Comparison of ENCODE assay signal across 8 cellular contexts in the genomic region with DNA sequence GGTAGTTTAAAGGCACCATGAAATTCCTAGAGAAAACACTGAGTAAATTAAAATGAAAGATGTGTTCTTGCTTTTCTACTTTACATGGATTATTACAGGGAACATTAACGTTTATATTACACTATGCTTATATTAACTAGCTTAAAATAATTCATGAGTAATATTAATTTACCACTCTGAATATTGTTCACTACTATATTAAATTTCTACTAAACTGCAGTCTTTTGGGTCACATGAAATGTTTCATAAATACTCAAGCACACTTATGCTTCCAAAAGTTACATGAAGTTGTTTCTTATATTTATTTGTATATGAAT. TPM values are rescaled to one million over a fixed set of nuclear protein-coding genes. Genes with fewer than 3 reads are reported as not detected.
DNase-seq lines count a peak whose midpoint lies in the region; ATAC-seq, FAIRE-seq and TF ChIP-seq lines count a peak whose summit lies in the region.

No MANE protein-coding gene starts in this region.

- H3K9me3 ChIP-seq in astrocyte (ENCODE audit: insufficient read depth, low read depth, low read length) (no peaks in the 10 kb centered on the region), muscle layer of colon (ENCODE audit: low read length) (no peaks in the 10 kb centered on the region), upper lobe of left lung (no peaks in the 10 kb centered on the region)

- ATAC-seq in upper lobe of left lung (ENCODE audit: low FRiP score in 2 of 2) (no peak), HG02885 (IDR thresholded peaks at IDR 0.05; ENCODE audit: poor library complexity, unreplicated experiment) (no peak)

- H3K4me3 Mint-ChIP-seq in activated naive CD4-positive, alpha-beta T cell treated with anti-CD3 and anti-CD28 coated beads, Interleukin-2, amount 50 U/mL, for 24 hours, result peak overlapping the region; percentile 75
- peak overlapping the region; percentile 54 for H3K4me3 Mint-ChIP-seq in astrocyte (ENCODE audit: unreplicated experiment)

- H3K4me3 ChIP-seq in astrocyte (ENCODE audit: insufficient read depth, low read depth, low read length) (peak overlapping the region; percentile 2), muscle layer of colon (ENCODE audit: low read depth in 1 of 2, low read length in 2 of 2) (no peak overlapping the region), upper lobe of left lung (peak overlapping the region in 2 of 4 donors; percentile 8 to 29)

- no peak for TF ChIP-seq POLR2A in upper lobe of left lung (IDR thresholded peaks at IDR 0.05)

- TF ChIP-seq CTCF in astrocyte (IDR thresholded peaks at IDR 0.05; ENCODE audit: insufficient read depth, low read depth, low read length) (no peak), upper lobe of left lung (IDR thresholded peaks at IDR 0.05) (no peak)

- no peaks in the 10 kb centered on the region for H3K36me3 Mint-ChIP-seq in activated naive CD4-positive, alpha-beta T cell treated with anti-CD3 and anti-CD28 coated beads, Interleukin-2, amount 50 U/mL, for 24 hours
- H3K36me3 Mint-ChIP-seq in astrocyte (ENCODE audit: low read depth, unreplicated experiment), result peaks cover 3% of the 10 kb centered on the region

- peak overlapping the region; percentile 93 for H3K27ac Mint-ChIP-seq in activated naive CD4-positive, alpha-beta T cell treated with anti-CD3 and anti-CD28 coated beads, Interleukin-2, amount 50 U/mL, for 24 hours
- peak overlapping the region; percentile 94 for H3K27ac Mint-ChIP-seq in astrocyte (ENCODE audit: unreplicated experiment)

- 9 to 25% methylated on average over 1 of the region's 1 CpG for WGBS in upper lobe of left lung, 2 donors

- H2AFZ ChIP-seq in astrocyte (ENCODE audit: low read depth, low read length), result peak overlapping the region; percentile 66

- H3K36me3 ChIP-seq in astrocyte (ENCODE audit: insufficient read depth, low read length), result no peaks in the 10 kb centered on the region
- no peaks in the 10 kb centered on the region for H3K36me3 ChIP-seq in muscle layer of colon (ENCODE audit: insufficient read depth, low read length)
- H3K36me3 ChIP-seq in upper lobe of left lung, result no peaks in the 10 kb centered on the region

- FAIRE-seq in astrocyte (lab: Jason Lieb, UNC), result no peak

- H3K27me3 Mint-ChIP-seq in activated naive CD4-positive, alpha-beta T cell treated with anti-CD3 and anti-CD28 coated beads, Interleukin-2, amount 50 U/mL, for 24 hours, result peaks cover 1% of the 10 kb centered on the region
- no peaks in the 10 kb centered on the region for H3K27me3 Mint-ChIP-seq in astrocyte (ENCODE audit: low read depth, unreplicated experiment)

- DNase-seq in activated naive CD4-positive, alpha-beta T cell (lab: John Stamatoyannopoulos, UW), result no peak
- no peak for DNase-seq in astrocyte (ENCODE audit: low read depth)
- DNase-seq in upper lobe of left lung, result no peak
- no peak for DNase-seq in stimulated activated CD4-positive, alpha-beta T cell treated with anti-CD3 and anti-CD28 coated beads, Interleukin-12 subunit alpha, Interleukin-12 subunit beta, amount 100 ng/mL, for 4 hours
- no peak for DNase-seq in occipital lobe (lab: John Stamatoyannopoulos, UW)

- H3K27me3 ChIP-seq in astrocyte (ENCODE audit: insufficient read depth, low read length), result no peaks in the 10 kb centered on the region
- H3K27me3 ChIP-seq in muscle layer of colon (ENCODE audit: control insufficient read depth in 1 of 2, insufficient read depth in 2 of 2, low read length in 2 of 2), result no peaks in the 10 kb centered on the region
- no peaks in the 10 kb centered on the region for H3K27me3 ChIP-seq in upper lobe of left lung

- peaks cover 16% of the 10 kb centered on the region for H3K4me1 ChIP-seq in astrocyte (ENCODE audit: insufficient read depth, low read length)
- H3K4me1 ChIP-seq in muscle layer of colon (ENCODE audit: insufficient read depth, low read length), result peaks cover 31% of the 10 kb centered on the region
- peaks cover 37 to 51% (median 39%) of the 10 kb centered on the region in 4 donors for H3K4me1 ChIP-seq in upper lobe of left lung

- H3K9me3 Mint-ChIP-seq in activated naive CD4-positive, alpha-beta T cell treated with anti-CD3 and anti-CD28 coated beads, Interleukin-2, amount 50 U/mL, for 24 hours, result no peaks in the 10 kb centered on the region
- no peaks in the 10 kb centered on the region for H3K9me3 Mint-ChIP-seq in astrocyte (ENCODE audit: unreplicated experiment)

- H3K27ac ChIP-seq in astrocyte (ENCODE audit: low read depth, low read length) (peak overlapping the region; percentile 81), muscle layer of colon (ENCODE audit: low read depth, low read length) (peak overlapping the region; percentile 83), upper lobe of left lung (peak overlapping the region; percentile 87 to 91 (median 90))

- H3K4me2 ChIP-seq in astrocyte (ENCODE audit: low read length), result peak overlapping the region; percentile 67

- peaks cover 13% of the 10 kb centered on the region for H3K79me2 ChIP-seq in astrocyte (ENCODE audit: insufficient read depth, low read length)

- H3K9ac ChIP-seq in astrocyte (ENCODE audit: low read length) (peak overlapping the region; percentile 55), muscle layer of colon (ENCODE audit: low read length) (no peak overlapping the region)

- peaks cover 48% of the 10 kb centered on the region for H3K4me1 Mint-ChIP-seq in activated naive CD4-positive, alpha-beta T cell treated with anti-CD3 and anti-CD28 coated beads, Interleukin-2, amount 50 U/mL, for 24 hours
- H3K4me1 Mint-ChIP-seq in astrocyte (ENCODE audit: low read depth, unreplicated experiment), result peaks cover 17% of the 10 kb centered on the region

- TF ChIP-seq EP300 in upper lobe of left lung (IDR thresholded peaks at IDR 0.05), result no peak

- peaks cover 11% of the 10 kb centered on the region for H4K20me1 ChIP-seq in astrocyte (ENCODE audit: insufficient read depth, low read length)

RNA-seq across cellular contexts. Expression of a gene that starts 3.4 kb away (rescaled TPM):
- total RNA-seq in astrocyte, result 206 and 221 TPM in 2 replicates
- total RNA-seq in upper lobe of left lung, result 10 to 100 TPM; 32.5 to 64.2 (median 54.2) TPM
- total RNA-seq in occipital lobe, result 18.2 TPM

RNA-seq across cellular contexts. Expression of a gene that starts 5.2 kb away (rescaled TPM):
- total RNA-seq in astrocyte (33.4 and 34.9 TPM in 2 replicates), upper lobe of left lung (100 to 1,000 TPM in 1 of 6 donors, 10 to 100 TPM in 5; 15.9 to 103 (median 31.4) TPM), occipital lobe (25.6 TPM)
